In the genomic region with DNA sequence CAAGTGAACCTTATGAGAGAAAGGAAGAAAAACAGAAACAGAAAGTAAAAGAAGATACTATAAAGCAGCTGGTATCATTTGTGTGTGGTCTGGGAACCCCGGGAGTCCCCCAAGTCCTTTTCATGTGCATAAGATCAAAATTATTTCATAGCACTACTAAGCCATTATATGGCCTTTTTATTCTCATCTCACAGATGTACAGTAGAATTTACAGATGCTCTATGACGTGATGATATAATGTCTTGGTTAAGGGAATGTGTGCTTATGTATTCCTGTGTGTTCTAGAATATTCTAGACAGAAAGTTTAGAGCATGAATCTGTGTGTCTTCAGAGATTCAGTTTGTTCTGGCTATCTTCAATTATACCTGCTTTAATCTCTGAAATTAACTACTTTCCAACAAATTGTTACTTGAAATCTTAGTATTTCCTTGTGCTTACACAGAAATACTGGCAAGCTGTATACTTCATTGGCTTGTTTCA, we compare ENCODE assay signal across 1 cellular context.
TF ChIP-seq lines count a peak whose summit lies in the region.

No MANE protein-coding gene starts in this region.

TF ChIP-seq in HepG2, 621 proteins besides CTCF, POLR2A, EP300 and RAD21:
- TF ChIP-seq ZNF569 (CRISPR knock-in tag; IDR thresholded peaks at IDR 0.05; ENCODE audit: borderline replicate concordance): no peak
- TF ChIP-seq SMAD1 (CRISPR knock-in tag; IDR thresholded peaks at IDR 0.05; ENCODE audit: borderline replicate concordance, low read depth): no peak
- TF ChIP-seq CAMTA2 (CRISPR knock-in tag; IDR thresholded peaks at IDR 0.05; ENCODE audit: borderline replicate concordance): no peak
- TF ChIP-seq, protein P1, sequence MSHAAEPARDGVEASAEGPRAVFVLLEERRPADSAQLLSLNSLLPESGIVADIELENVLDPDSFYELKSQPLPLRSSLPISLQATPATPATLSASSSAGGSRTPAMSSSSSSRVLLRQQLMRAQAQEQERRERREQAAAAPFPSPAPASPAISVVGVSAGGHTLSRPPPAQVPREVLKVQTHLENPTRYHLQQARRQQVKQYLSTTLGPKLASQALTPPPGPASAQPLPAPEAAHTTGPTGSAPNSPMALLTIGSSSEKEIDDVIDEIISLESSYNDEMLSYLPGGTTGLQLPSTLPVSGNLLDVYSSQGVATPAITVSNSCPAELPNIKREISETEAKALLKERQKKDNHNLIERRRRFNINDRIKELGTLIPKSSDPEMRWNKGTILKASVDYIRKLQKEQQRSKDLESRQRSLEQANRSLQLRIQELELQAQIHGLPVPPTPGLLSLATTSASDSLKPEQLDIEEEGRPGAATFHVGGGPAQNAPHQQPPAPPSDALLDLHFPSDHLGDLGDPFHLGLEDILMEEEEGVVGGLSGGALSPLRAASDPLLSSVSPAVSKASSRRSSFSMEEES (CRISPR knock-in tag; IDR thresholded peaks at IDR 0.05): no peak
- TF ChIP-seq, protein P2, sequence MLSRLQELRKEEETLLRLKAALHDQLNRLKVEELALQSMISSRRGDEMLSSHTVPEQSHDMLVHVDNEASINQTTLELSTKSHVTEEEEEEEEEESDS (CRISPR knock-in tag; IDR thresholded peaks at IDR 0.05; ENCODE audit: borderline replicate concordance): no peak
- TF ChIP-seq, protein P3, sequence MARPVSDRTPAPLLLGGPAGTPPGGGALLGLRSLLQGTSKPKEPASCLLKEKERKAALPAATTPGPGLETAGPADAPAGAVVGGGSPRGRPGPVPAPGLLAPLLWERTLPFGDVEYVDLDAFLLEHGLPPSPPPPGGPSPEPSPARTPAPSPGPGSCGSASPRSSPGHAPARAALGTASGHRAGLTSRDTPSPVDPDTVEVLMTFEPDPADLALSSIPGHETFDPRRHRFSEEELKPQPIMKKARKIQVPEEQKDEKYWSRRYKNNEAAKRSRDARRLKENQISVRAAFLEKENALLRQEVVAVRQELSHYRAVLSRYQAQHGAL (CRISPR knock-in tag; IDR thresholded peaks at IDR 0.05; ENCODE audit: not compliant biosample characterization): no peak
- TF ChIP-seq ZNF749 (CRISPR knock-in tag; IDR thresholded peaks at IDR 0.05; ENCODE audit: borderline replicate concordance): no peak
- TF ChIP-seq AGO1 (IDR thresholded peaks at IDR 0.05; ENCODE audit: low read depth, low read length, poor library complexity, severe bottlenecking): no peak
- TF ChIP-seq ZNF839 (CRISPR knock-in tag; IDR thresholded peaks at IDR 0.05; ENCODE audit: borderline replicate concordance): no peak
- no peak for TF ChIP-seq CEBPB (IDR thresholded peaks at IDR 0.05; ENCODE audit: borderline replicate concordance, low read depth, low read length)
- no peak for TF ChIP-seq NKX3-1 (CRISPR knock-in tag; IDR thresholded peaks at IDR 0.05)
- TF ChIP-seq, protein P4, sequence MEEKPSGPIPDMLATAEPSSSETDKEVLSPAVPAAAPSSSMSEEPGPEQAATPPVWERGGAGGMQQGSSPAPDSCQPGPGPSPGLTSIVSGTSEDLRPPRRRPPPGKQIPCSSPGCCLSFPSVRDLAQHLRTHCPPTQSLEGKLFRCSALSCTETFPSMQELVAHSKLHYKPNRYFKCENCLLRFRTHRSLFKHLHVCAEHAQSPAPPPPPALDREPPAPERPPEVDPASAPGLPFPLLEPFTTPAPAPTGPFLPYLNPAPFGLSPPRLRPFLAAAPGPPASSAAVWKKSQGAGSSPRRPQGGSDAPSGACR (CRISPR knock-in tag; IDR thresholded peaks at IDR 0.05): no peak
- no peak for TF ChIP-seq ZNF547 (CRISPR knock-in tag; IDR thresholded peaks at IDR 0.05)
- TF ChIP-seq, protein P5, sequence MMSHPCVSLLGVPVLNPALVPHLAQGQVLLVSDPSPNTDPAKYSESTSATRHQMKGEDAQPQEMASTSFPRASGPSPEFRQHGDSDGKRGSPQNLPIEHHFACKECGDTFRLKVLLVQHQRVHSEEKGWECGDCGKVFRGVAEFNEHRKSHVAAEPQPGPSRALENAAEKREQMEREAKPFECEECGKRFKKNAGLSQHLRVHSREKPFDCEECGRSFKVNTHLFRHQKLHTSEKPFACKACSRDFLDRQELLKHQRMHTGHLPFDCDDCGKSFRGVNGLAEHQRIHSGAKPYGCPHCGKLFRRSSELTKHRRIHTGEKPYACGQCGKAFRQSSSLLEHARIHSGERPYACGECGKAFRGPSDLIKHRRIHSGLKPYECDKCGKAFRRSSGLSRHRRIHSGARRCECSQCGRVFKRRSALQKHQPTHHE (CRISPR knock-in tag; IDR thresholded peaks at IDR 0.05; ENCODE audit: borderline replicate concordance): no peak
- TF ChIP-seq, protein P6, sequence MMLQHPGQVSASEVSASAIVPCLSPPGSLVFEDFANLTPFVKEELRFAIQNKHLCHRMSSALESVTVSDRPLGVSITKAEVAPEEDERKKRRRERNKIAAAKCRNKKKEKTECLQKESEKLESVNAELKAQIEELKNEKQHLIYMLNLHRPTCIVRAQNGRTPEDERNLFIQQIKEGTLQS (CRISPR knock-in tag; IDR thresholded peaks at IDR 0.05): no peak
- no peak for TF ChIP-seq TAF15 (IDR thresholded peaks at IDR 0.05; ENCODE audit: low read depth, low read length, poor library complexity, severe bottlenecking)
- TF ChIP-seq FOXC1 (CRISPR knock-in tag; IDR thresholded peaks at IDR 0.05; ENCODE audit: borderline replicate concordance): no peak
